In genomic region chr19:55614711-55615552, GRCh38 we compare ENCODE assay signal across 19 cellular contexts. TPM values are rescaled to one million over a fixed set of nuclear protein-coding genes. Genes with fewer than 3 reads are reported as not detected.
DNase-seq lines count a peak whose midpoint lies in the region; ATAC-seq and TF ChIP-seq lines count a peak whose summit lies in the region.
"Had no signal": no experiment of that assay in that cellular context is flagged by ENCODE, and none has a peak within 500 bp of the region (broad histone marks: within the 10 kb centered on the region; RNA-seq: fewer than 3 reads in every experiment).

No MANE protein-coding gene starts in this region.

- H4K91ac ChIP-seq in IMR-90 (ENCODE audit: insufficient read depth, low read depth, low read length) (no peak overlapping the region), mesenchymal stem cell (ENCODE audit: low read length) (no peak overlapping the region)

- no TSS peak for BruUV-seq in IMR-90 (replicated peaks; lab: Mats Ljungman, UMichigan)

- H4K5ac ChIP-seq in IMR-90 (ENCODE audit: low read depth, low read length): no peak overlapping the region

- H4K20me1 ChIP-seq in SK-N-SH (ENCODE audit: insufficient read depth) (peaks cover 27% of the 10 kb centered on the region), IMR-90 (ENCODE audit: insufficient read depth, low read length) (peaks cover 35% of the 10 kb centered on the region)

- H3K27me3 ChIP-seq in SK-N-SH (ENCODE audit: insufficient read depth) (no peaks in the 10 kb centered on the region), IMR-90 (ENCODE audit: control insufficient read depth, insufficient read depth, low read length) (no peaks in the 10 kb centered on the region), mesenchymal stem cell (ENCODE audit: control insufficient read depth in 1 of 2, insufficient read depth in 1 of 2, low read length in 2 of 2) (no peaks in the 10 kb centered on the region)
- H3K27me3 ChIP-seq: BLaER1 had no signal

- intact Hi-C loops in IMR-90 (cut with micrococcal nuclease): no loop called here

- H3K14ac ChIP-seq in IMR-90 (replicated peaks; ENCODE audit: low read depth, low read length) (no peak overlapping the region), mesenchymal stem cell (ENCODE audit: low read length in 2 of 2) (no peak overlapping the region)

- peaks cover 16% of the 10 kb centered on the region for H3K9me1 ChIP-seq in IMR-90 (ENCODE audit: insufficient read depth, low read length)

- H3K56ac ChIP-seq in IMR-90 (ENCODE audit: extremely low read depth, insufficient read depth, low read length): no peak overlapping the region

- H3K4me2 ChIP-seq in SK-N-SH (no peak overlapping the region), IMR-90 (ENCODE audit: low read depth, low read length) (no peak overlapping the region), mesenchymal stem cell (ENCODE audit: low read length, poor library complexity, severe bottlenecking) (no peak overlapping the region)
- H3K4me2 ChIP-seq: BLaER1 had no signal

- CTCF ChIA-PET in SK-N-SH (lab: Yijun Ruan, JAX) (interaction anchor here (1.3 kb wide), 1 partner anchor 17 kb away, joined by 4 read pairs; no protein-coding TSS in a partner anchor), IMR-90 (lab: Yijun Ruan, JAX) (no interaction called here)

- H3K79me1 ChIP-seq in IMR-90 (ENCODE audit: low read depth in 1 of 2, low read length in 2 of 2): peaks cover 28 to 51% of the 10 kb centered on the region in 2 experiments
- peaks cover 47% of the 10 kb centered on the region for H3K79me1 ChIP-seq in mesenchymal stem cell (replicated peaks; ENCODE audit: low read length, poor library complexity, severe bottlenecking)

- H2AK9ac ChIP-seq in IMR-90 (replicated peaks; ENCODE audit: low read depth, low read length, poor library complexity): peak overlapping the region; percentile 65

- H3K36me3 Mint-ChIP-seq in stimulated activated memory B cell treated with anti-CD40 and anti-IgM and Interleukin-4, amounts not matched to agents 10 μg/mL and 1 μg/mL and 100 μg/mL, for 72 hours: peaks cover 46% of the 10 kb centered on the region
- peaks cover 16% of the 10 kb centered on the region for H3K36me3 Mint-ChIP-seq in type B pancreatic cell

- POLR2A ChIA-PET in SK-N-SH (lab: Yijun Ruan, JAX) (no interaction called here), IMR-90 (lab: Charles Lee; ENCODE audit: unreplicated experiment) (no interaction called here)

- TF ChIP-seq POLR2A in IMR-90 (IDR thresholded peaks at IDR 0.05; ENCODE audit: low read depth, low read length): no peak

- H3K4me1 Mint-ChIP-seq in stimulated activated memory B cell treated with anti-CD40 and anti-IgM and Interleukin-4, amounts not matched to agents 10 μg/mL and 1 μg/mL and 100 μg/mL, for 72 hours: peaks cover 32% of the 10 kb centered on the region
- H3K4me1 Mint-ChIP-seq in type B pancreatic cell (ENCODE audit: unreplicated experiment): no peaks in the 10 kb centered on the region

- H2BK15ac ChIP-seq in IMR-90 (ENCODE audit: low read depth, low read length) (no peak overlapping the region), mesenchymal stem cell (ENCODE audit: low read depth, poor library complexity, severe bottlenecking) (no peak overlapping the region)

- no peaks in the 10 kb centered on the region for H3K9me3 ChIP-seq in SK-N-SH
- H3K9me3 ChIP-seq in IMR-90 (ENCODE audit: control insufficient read depth, insufficient read depth, low read length): peaks cover under 1% of the 10 kb centered on the region; the same call in 1 of the 2 replicates
- H3K9me3 ChIP-seq in mesenchymal stem cell (ENCODE audit: control insufficient read depth, low read length): peaks cover 1% of the 10 kb centered on the region
- H3K9me3 ChIP-seq: BLaER1, Caco-2 had no signal

- no peak overlapping the region for H2AK5ac ChIP-seq in IMR-90 (ENCODE audit: low read depth, low read length)
- H2AK5ac ChIP-seq in mesenchymal stem cell (ENCODE audit: low read length, severe bottlenecking): no peak overlapping the region

- H2BK12ac ChIP-seq in mesenchymal stem cell (ENCODE audit: low read length in 2 of 2): no peak overlapping the region

- H2BK120ac ChIP-seq in IMR-90 (ENCODE audit: low read depth, low read length): no peak overlapping the region
- no peak overlapping the region for H2BK120ac ChIP-seq in mesenchymal stem cell (ENCODE audit: low read depth, low read length)

- H3K9ac ChIP-seq in SK-N-SH: no peak overlapping the region
- no peak overlapping the region for H3K9ac ChIP-seq in IMR-90 (ENCODE audit: low read depth, low read length)
- no peak overlapping the region for H3K9ac ChIP-seq in mesenchymal stem cell (ENCODE audit: low read length)
- H3K9ac ChIP-seq: BLaER1 had no signal

- no peak overlapping the region for H2BK20ac ChIP-seq in IMR-90 (ENCODE audit: low read depth, low read length)

- H2AFZ ChIP-seq in SK-N-SH (ENCODE audit: low read depth) (no peak overlapping the region), IMR-90 (replicated peaks; ENCODE audit: low read length, poor library complexity) (no peak overlapping the region), mesenchymal stem cell (ENCODE audit: low read depth, low read length) (no peak overlapping the region)

- H3K27me3 Mint-ChIP-seq in stimulated activated memory B cell treated with anti-CD40 and anti-IgM and Interleukin-4, amounts not matched to agents 10 μg/mL and 1 μg/mL and 100 μg/mL, for 72 hours: no peaks in the 10 kb centered on the region
- H3K27me3 Mint-ChIP-seq in type B pancreatic cell: no peaks in the 10 kb centered on the region
- H3K27me3 Mint-ChIP-seq: B cell; CD4-positive, CD25-positive, alpha-beta regulatory T cell had no signal

- H3K9me3 Mint-ChIP-seq in stimulated activated memory B cell treated with anti-CD40 and anti-IgM and Interleukin-4, amounts not matched to agents 10 μg/mL and 1 μg/mL and 100 μg/mL, for 72 hours: no peaks in the 10 kb centered on the region
- H3K9me3 Mint-ChIP-seq in type B pancreatic cell: no peaks in the 10 kb centered on the region

- peaks cover 10% of the 10 kb centered on the region for H3F3A ChIP-seq in SK-N-SH (replicated peaks; ENCODE audit: insufficient read depth)

- peaks cover 32% of the 10 kb centered on the region for H3K79me2 ChIP-seq in SK-N-SH (ENCODE audit: insufficient read depth)

- 96% methylated on average over 72 of the region's 98 CpGs for WGBS in SK-N-SH (ENCODE audit: low lambda C conversion rate)
- WGBS in IMR-90 (ENCODE audit: extremely low coverage in 2 of 2, insufficient read length in 1 of 2), 2 experiments: 98% methylated on average over 60 of the region's 98 CpGs; no CpG with 5 or more reads in 1 of the 2 experiments
- 98% methylated on average over 90 of the region's 98 CpGs for WGBS in mesenchymal stem cell

- H3K27ac Mint-ChIP-seq in stimulated activated memory B cell treated with anti-CD40 and anti-IgM and Interleukin-4, amounts not matched to agents 10 μg/mL and 1 μg/mL and 100 μg/mL, for 72 hours: no peak overlapping the region
- no peak overlapping the region for H3K27ac Mint-ChIP-seq in type B pancreatic cell
- H3K27ac Mint-ChIP-seq: B cell; CD4-positive, CD25-positive, alpha-beta regulatory T cell; CD8-positive, alpha-beta T cell had no signal

- in situ Hi-C loops in IMR-90 (cut with MboI; ENCODE audit: low sequenced_read_pairs): no loop called here

- TF ChIP-seq EP300 in SK-N-SH (IDR thresholded peaks at IDR 0.05; ENCODE audit: borderline replicate concordance in 1 of 2, low read depth in 1 of 2, low read length in 1 of 2): no peak

- no peak overlapping the region for H3K18ac ChIP-seq in IMR-90 (ENCODE audit: low read depth, low read length)
- H3K18ac ChIP-seq in mesenchymal stem cell (ENCODE audit: low read depth in 1 of 2, low read length in 2 of 2): no peak overlapping the region

- DNase-seq in SK-N-SH (peak; percentile 30), IMR-90 (no peak), mesenchymal stem cell (no peak), foreskin fibroblast (no peak), middle frontal gyrus (ENCODE audit: extremely low spot score, low spot score) (no peak), type B pancreatic cell (ENCODE audit: extremely low spot score, unreplicated experiment) (no peak)
- DNase-seq: Caco-2; CD4-positive, CD25-positive, alpha-beta regulatory T cell; CD8-positive, alpha-beta T cell; DMS153; DND-41; GOT3; HCEC 1CT had no signal

- H4K8ac ChIP-seq in IMR-90 (ENCODE audit: low read depth in 2 of 2, low read length in 2 of 2) (no peak overlapping the region), mesenchymal stem cell (ENCODE audit: low read length) (no peak overlapping the region)

- no peak overlapping the region for H3K4me3 ChIP-seq in SK-N-SH (ENCODE audit: low read depth in 2 of 2, low read length in 1 of 2)
- H3K4me3 ChIP-seq in IMR-90 (ENCODE audit: insufficient read depth, low read depth, low read length): no peak overlapping the region
- H3K4me3 ChIP-seq in mesenchymal stem cell (ENCODE audit: insufficient read depth in 1 of 2, low read depth in 1 of 2, low read length in 2 of 2): no peak overlapping the region
- no peak overlapping the region for H3K4me3 ChIP-seq in foreskin fibroblast (ENCODE audit: low read depth in 1 of 2, low read length in 2 of 2)
- H3K4me3 ChIP-seq: BLaER1 had no signal

- dilution Hi-C loops in IMR-90 (cut with HindIII; ENCODE audit: low sequenced_read_pairs, unreplicated experiment): no loop called here

- H3K36me3 ChIP-seq in SK-N-SH (replicated peaks in 1 of 2; ENCODE audit: control insufficient read depth in 1 of 2, insufficient read depth in 2 of 2, low read length in 1 of 2) (peaks cover 4 to 33% of the 10 kb centered on the region in 2 experiments), IMR-90 (ENCODE audit: control insufficient read depth, insufficient read depth, low read length) (peaks cover 36% of the 10 kb centered on the region), mesenchymal stem cell (ENCODE audit: control insufficient read depth in 1 of 2, insufficient read depth in 2 of 2, low read depth in 1 of 2, low read length in 2 of 2) (peaks cover 34 to 72% of the 10 kb centered on the region in 2 experiments)

- no peak for ATAC-seq in SK-N-SH treated with all-trans-retinoic acid at 6 μM for 48 hours
- no peak for ATAC-seq in IMR-90 (ENCODE audit: low read depth)
- peak; percentile 58 for ATAC-seq in stimulated activated memory B cell treated with anti-CD40 and anti-IgM and Interleukin-4, amounts not matched to agents 10 μg/mL and 1 μg/mL and 100 μg/mL, for 72 hours
- ATAC-seq: CD8-positive, alpha-beta T cell had no signal

- H3K23ac ChIP-seq in IMR-90 (ENCODE audit: low read depth, low read length) (no peak overlapping the region), mesenchymal stem cell (ENCODE audit: low read length in 2 of 2) (no peak overlapping the region)

- no peak overlapping the region for H3K4me3 Mint-ChIP-seq in stimulated activated memory B cell treated with anti-CD40 and anti-IgM and Interleukin-4, amounts not matched to agents 10 μg/mL and 1 μg/mL and 100 μg/mL, for 72 hours
- H3K4me3 Mint-ChIP-seq in type B pancreatic cell: no peak overlapping the region
- H3K4me3 Mint-ChIP-seq: B cell; CD4-positive, CD25-positive, alpha-beta regulatory T cell; CD8-positive, alpha-beta T cell had no signal

- H3K9me2 ChIP-seq in SK-N-SH: no peaks in the 10 kb centered on the region

- H3K4ac ChIP-seq in IMR-90 (ENCODE audit: low read depth, low read length) (no peak overlapping the region), mesenchymal stem cell (ENCODE audit: low read depth in 1 of 2, low read length in 2 of 2) (no peak overlapping the region)

- no peaks in the 10 kb centered on the region; a peak in 1 of 4 replicates for H3K4me1 ChIP-seq in SK-N-SH (ENCODE audit: control insufficient read depth in 1 of 2, insufficient read depth in 2 of 2, low read depth in 1 of 2, low read length in 1 of 2)
- peaks cover 10% of the 10 kb centered on the region for H3K4me1 ChIP-seq in IMR-90 (ENCODE audit: control insufficient read depth, insufficient read depth, low read length)
- H3K4me1 ChIP-seq in mesenchymal stem cell (ENCODE audit: control insufficient read depth, insufficient read depth, low read depth, low read length): peaks cover 3% of the 10 kb centered on the region
- H3K4me1 ChIP-seq: BLaER1, Caco-2 had no signal

- no peak overlapping the region for H3K27ac ChIP-seq in SK-N-SH (ENCODE audit: low read depth in 2 of 2, low read length in 1 of 2)
- H3K27ac ChIP-seq in IMR-90 (ENCODE audit: insufficient read depth, low read length): no peak overlapping the region
- no peak overlapping the region for H3K27ac ChIP-seq in mesenchymal stem cell (ENCODE audit: low read length, poor library complexity, severe bottlenecking)
- H3K27ac ChIP-seq: 22Rv1, BLaER1, C4-2B had no signal

- no peak for TF ChIP-seq RAD21 in SK-N-SH (IDR thresholded peaks at IDR 0.05; ENCODE audit: low read length)
- TF ChIP-seq RAD21 in IMR-90 (IDR thresholded peaks at IDR 0.05; ENCODE audit: low read length): no peak

- no peak for TF ChIP-seq CTCF in SK-N-SH (IDR thresholded peaks at IDR 0.05)
- no peak for TF ChIP-seq CTCF in IMR-90 (conservative IDR thresholded peaks at IDR 0.05; ENCODE audit: low read depth, low read length)
- no peak for TF ChIP-seq CTCF in foreskin fibroblast (IDR thresholded peaks at IDR 0.05; ENCODE audit: low read depth, low read length)
- TF ChIP-seq CTCF in type B pancreatic cell (conservative IDR thresholded peaks at IDR 0.05): no peak

- no peak overlapping the region for H2BK5ac ChIP-seq in IMR-90 (ENCODE audit: low read depth, low read length, poor library complexity, severe bottlenecking)
- H2BK5ac ChIP-seq in mesenchymal stem cell (ENCODE audit: low read depth, low read length, poor library complexity, severe bottlenecking): peak overlapping the region; percentile 14

RNA-seq across cellular contexts. Expression of gene ZNF784, which starts 9.4 kb away (rescaled TPM):
- polyA plus RNA-seq in SK-N-SH (2012; rRNA removed) (5.0 and 5.5 TPM in 2 replicates), IMR-90 (2012; rRNA removed) (3.7 and 4.1 TPM in 2 replicates)
- polyA plus RNA-seq in SK-N-SH (2012; cell fraction: cytosol; rRNA removed): 2.4 and 3.3 TPM in 2 replicates
- 17.9 and 20.4 TPM in 2 replicates for polyA plus RNA-seq in SK-N-SH (2012; cell fraction: nucleus; rRNA removed)
- total RNA-seq in IMR-90 (2012; rRNA removed) (2.5 TPM in 2 replicates), type B pancreatic cell (ENCODE audit: low replicate concordance) (9.4 and 9.6 TPM in 2 replicates)
- 3.2 and 4.1 TPM in 2 replicates for polyA plus RNA-seq in IMR-90 (2012; cell fraction: cytosol; rRNA removed)
- 9.5 and 20.0 TPM in 2 replicates for polyA plus RNA-seq in IMR-90 (2012; cell fraction: nucleus; rRNA removed; ENCODE audit: low replicate concordance)
- polyA plus RNA-seq in mesenchymal stem cell (2013, experiment 1 of 2): 2.4 TPM
- polyA plus RNA-seq in mesenchymal stem cell (2013, experiment 2 of 2): 2.5 TPM

RNA-seq across cellular contexts. Expression of gene ZNF865, which starts 9.5 kb away (rescaled TPM):
- polyA plus RNA-seq in SK-N-SH (2012; rRNA removed): 3.4 and 5.0 TPM in 2 replicates
- polyA plus RNA-seq in SK-N-SH (2012; cell fraction: cytosol; rRNA removed): 2.7 and 5.2 TPM in 2 replicates
- polyA plus RNA-seq in SK-N-SH (2012; cell fraction: nucleus; rRNA removed): 11.7 and 16.2 TPM in 2 replicates
- total RNA-seq in IMR-90 (2012; rRNA removed): under 0.01 TPM in 2 replicates
- polyA plus RNA-seq in IMR-90 (2012; rRNA removed): 4.6 and 6.3 TPM in 2 replicates
- polyA plus RNA-seq in IMR-90 (2012; cell fraction: cytosol; rRNA removed): 4.5 and 9.2 TPM in 2 replicates
- 7.6 and 24.5 TPM in 2 replicates for polyA plus RNA-seq in IMR-90 (2012; cell fraction: nucleus; rRNA removed; ENCODE audit: low replicate concordance)
- 9.1 TPM for polyA plus RNA-seq in mesenchymal stem cell (2013, experiment 1 of 2)
- 8.8 TPM for polyA plus RNA-seq in mesenchymal stem cell (2013, experiment 2 of 2)
- total RNA-seq in type B pancreatic cell (ENCODE audit: low replicate concordance): 14.6 and 16.2 TPM in 2 replicates

RNA-seq across cellular contexts. Expression of gene ZNF524, which starts 14.8 kb away (rescaled TPM):
- polyA plus RNA-seq in SK-N-SH (2012; rRNA removed) (7.2 and 7.3 TPM in 2 replicates), IMR-90 (2012; rRNA removed) (6.6 and 8.0 TPM in 2 replicates)
- 4.6 and 7.4 TPM in 2 replicates for polyA plus RNA-seq in SK-N-SH (2012; cell fraction: cytosol; rRNA removed)
- 7.4 and 10.1 TPM in 2 replicates for polyA plus RNA-seq in SK-N-SH (2012; cell fraction: nucleus; rRNA removed)
- total RNA-seq in IMR-90 (2012; rRNA removed) (2.3 and 2.8 TPM in 2 replicates), type B pancreatic cell (ENCODE audit: low replicate concordance) (13.6 and 23.9 TPM in 2 replicates)
- polyA plus RNA-seq in IMR-90 (2012; cell fraction: cytosol; rRNA removed): 6.2 and 14.1 TPM in 2 replicates
- 4.0 and 9.8 TPM in 2 replicates for polyA plus RNA-seq in IMR-90 (2012; cell fraction: nucleus; rRNA removed; ENCODE audit: low replicate concordance)
- 8.4 TPM for polyA plus RNA-seq in mesenchymal stem cell (2013, experiment 1 of 2)
- polyA plus RNA-seq in mesenchymal stem cell (2013, experiment 2 of 2): 9.2 TPM

RNA-seq across cellular contexts. Expression of gene FIZ1, which starts 15.6 kb away (rescaled TPM):
- polyA plus RNA-seq in SK-N-SH (2012; rRNA removed): 5.2 and 5.7 TPM in 2 replicates
- polyA plus RNA-seq in SK-N-SH (2012; cell fraction: cytosol; rRNA removed): 2.5 and 4.3 TPM in 2 replicates
- polyA plus RNA-seq in SK-N-SH (2012; cell fraction: nucleus; rRNA removed): 20.2 and 24.9 TPM in 2 replicates
- total RNA-seq in IMR-90 (2012; rRNA removed): 0.83 and 1.3 TPM in 2 replicates
- 5.5 and 5.9 TPM in 2 replicates for polyA plus RNA-seq in IMR-90 (2012; rRNA removed)
- 3.6 and 5.0 TPM in 2 replicates for polyA plus RNA-seq in IMR-90 (2012; cell fraction: cytosol; rRNA removed)
- 12.9 and 19.2 TPM in 2 replicates for polyA plus RNA-seq in IMR-90 (2012; cell fraction: nucleus; rRNA removed; ENCODE audit: low replicate concordance)
- 8.5 TPM for polyA plus RNA-seq in mesenchymal stem cell (2013, experiment 1 of 2)
- 8.9 TPM for polyA plus RNA-seq in mesenchymal stem cell (2013, experiment 2 of 2)
- 18.4 and 22.4 TPM in 2 replicates for total RNA-seq in type B pancreatic cell (ENCODE audit: low replicate concordance)

RNA-seq across cellular contexts. Expression of gene ZNF580, which starts 25.9 kb away (rescaled TPM):
- polyA plus RNA-seq in SK-N-SH (2012; rRNA removed) (14.0 and 21.9 TPM in 2 replicates), IMR-90 (2012; rRNA removed) (36.9 and 44.4 TPM in 2 replicates)
- polyA plus RNA-seq in SK-N-SH (2012; cell fraction: cytosol; rRNA removed): 16.3 and 18.1 TPM in 2 replicates
- 76.2 and 102 TPM in 2 replicates for polyA plus RNA-seq in SK-N-SH (2012; cell fraction: nucleus; rRNA removed)
- total RNA-seq in IMR-90 (2012; rRNA removed) (1.4 and 1.7 TPM in 2 replicates), type B pancreatic cell (ENCODE audit: low replicate concordance) (28.5 and 37.4 TPM in 2 replicates)
- 31.7 and 69.6 TPM in 2 replicates for polyA plus RNA-seq in IMR-90 (2012; cell fraction: cytosol; rRNA removed)
- 74.8 and 129 TPM in 2 replicates for polyA plus RNA-seq in IMR-90 (2012; cell fraction: nucleus; rRNA removed; ENCODE audit: low replicate concordance)
- 46.7 TPM for polyA plus RNA-seq in mesenchymal stem cell (2013, experiment 1 of 2)
- polyA plus RNA-seq in mesenchymal stem cell (2013, experiment 2 of 2): 48.6 TPM

Comparison
In these comparisons a context has a peak if more than half of its experiments do, and no peak if none do; other contexts are left out.
1. RNA of gene ZNF865, which starts 9.5 kb away (total RNA-seq): 14.6 to 16.2 TPM in type B pancreatic cell; under 0.01 TPM in IMR-90; every median in the first group is over 10 times any median in the second.